In the genomic region with DNA sequence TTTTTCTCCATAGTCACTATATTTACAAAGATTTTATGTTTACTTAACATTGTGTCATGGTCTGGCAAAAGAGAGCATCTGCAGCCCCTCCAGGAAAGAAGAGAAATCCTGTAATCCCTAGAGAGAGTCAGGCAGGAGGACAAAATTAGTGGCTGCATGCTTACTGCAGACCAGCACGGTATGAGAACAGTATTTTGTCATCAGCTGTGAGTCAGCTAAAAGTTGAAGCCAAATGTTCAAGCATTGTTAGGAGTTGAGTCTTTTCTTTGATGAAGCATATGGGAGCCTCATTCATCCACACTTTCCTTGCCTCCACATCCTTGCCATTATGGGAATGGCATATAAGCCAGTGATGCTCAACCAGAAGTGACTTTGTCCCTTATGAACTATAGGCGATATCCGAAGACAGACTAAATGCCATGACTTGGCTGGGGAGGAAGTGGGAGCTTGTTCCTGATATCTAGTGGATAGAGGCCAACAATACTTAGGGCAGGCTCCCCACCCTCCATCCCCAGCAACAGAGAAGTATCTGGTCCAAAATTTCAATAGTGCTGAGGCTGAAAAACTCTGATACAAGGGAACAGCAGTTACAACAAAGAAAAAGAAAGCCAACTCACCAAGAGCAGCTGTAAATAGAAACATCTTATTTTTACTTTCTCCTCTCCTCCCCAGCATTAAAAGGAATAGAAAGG, we compare ENCODE assay signal across 1 cellular context.
TF ChIP-seq lines count a peak whose summit lies in the region.

No MANE protein-coding gene starts in this region.

TF ChIP-seq in HepG2, 621 proteins besides CTCF, POLR2A, EP300 and RAD21 (continued from another document):
- TF ChIP-seq, protein P1, sequence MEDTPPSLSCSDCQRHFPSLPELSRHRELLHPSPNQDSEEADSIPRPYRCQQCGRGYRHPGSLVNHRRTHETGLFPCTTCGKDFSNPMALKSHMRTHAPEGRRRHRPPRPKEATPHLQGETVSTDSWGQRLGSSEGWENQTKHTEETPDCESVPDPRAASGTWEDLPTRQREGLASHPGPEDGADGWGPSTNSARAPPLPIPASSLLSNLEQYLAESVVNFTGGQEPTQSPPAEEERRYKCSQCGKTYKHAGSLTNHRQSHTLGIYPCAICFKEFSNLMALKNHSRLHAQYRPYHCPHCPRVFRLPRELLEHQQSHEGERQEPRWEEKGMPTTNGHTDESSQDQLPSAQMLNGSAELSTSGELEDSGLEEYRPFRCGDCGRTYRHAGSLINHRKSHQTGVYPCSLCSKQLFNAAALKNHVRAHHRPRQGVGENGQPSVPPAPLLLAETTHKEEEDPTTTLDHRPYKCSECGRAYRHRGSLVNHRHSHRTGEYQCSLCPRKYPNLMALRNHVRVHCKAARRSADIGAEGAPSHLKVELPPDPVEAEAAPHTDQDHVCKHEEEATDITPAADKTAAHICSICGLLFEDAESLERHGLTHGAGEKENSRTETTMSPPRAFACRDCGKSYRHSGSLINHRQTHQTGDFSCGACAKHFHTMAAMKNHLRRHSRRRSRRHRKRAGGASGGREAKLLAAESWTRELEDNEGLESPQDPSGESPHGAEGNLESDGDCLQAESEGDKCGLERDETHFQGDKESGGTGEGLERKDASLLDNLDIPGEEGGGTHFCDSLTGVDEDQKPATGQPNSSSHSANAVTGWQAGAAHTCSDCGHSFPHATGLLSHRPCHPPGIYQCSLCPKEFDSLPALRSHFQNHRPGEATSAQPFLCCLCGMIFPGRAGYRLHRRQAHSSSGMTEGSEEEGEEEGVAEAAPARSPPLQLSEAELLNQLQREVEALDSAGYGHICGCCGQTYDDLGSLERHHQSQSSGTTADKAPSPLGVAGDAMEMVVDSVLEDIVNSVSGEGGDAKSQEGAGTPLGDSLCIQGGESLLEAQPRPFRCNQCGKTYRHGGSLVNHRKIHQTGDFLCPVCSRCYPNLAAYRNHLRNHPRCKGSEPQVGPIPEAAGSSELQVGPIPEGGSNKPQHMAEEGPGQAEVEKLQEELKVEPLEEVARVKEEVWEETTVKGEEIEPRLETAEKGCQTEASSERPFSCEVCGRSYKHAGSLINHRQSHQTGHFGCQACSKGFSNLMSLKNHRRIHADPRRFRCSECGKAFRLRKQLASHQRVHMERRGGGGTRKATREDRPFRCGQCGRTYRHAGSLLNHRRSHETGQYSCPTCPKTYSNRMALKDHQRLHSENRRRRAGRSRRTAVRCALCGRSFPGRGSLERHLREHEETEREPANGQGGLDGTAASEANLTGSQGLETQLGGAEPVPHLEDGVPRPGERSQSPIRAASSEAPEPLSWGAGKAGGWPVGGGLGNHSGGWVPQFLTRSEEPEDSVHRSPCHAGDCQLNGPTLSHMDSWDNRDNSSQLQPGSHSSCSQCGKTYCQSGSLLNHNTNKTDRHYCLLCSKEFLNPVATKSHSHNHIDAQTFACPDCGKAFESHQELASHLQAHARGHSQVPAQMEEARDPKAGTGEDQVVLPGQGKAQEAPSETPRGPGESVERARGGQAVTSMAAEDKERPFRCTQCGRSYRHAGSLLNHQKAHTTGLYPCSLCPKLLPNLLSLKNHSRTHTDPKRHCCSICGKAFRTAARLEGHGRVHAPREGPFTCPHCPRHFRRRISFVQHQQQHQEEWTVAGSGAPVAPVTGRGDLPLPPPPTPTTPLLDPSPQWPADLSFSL (CRISPR knock-in tag; IDR thresholded peaks at IDR 0.05), result no peak
- TF ChIP-seq HNRNPUL1 (IDR thresholded peaks at IDR 0.05; ENCODE audit: low read depth, low read length) (no peak), NR2F2 (IDR thresholded peaks at IDR 0.05; ENCODE audit: borderline replicate concordance, low read depth) (no peak), ZNF558 (CRISPR knock-in tag; IDR thresholded peaks at IDR 0.05; ENCODE audit: borderline replicate concordance) (no peak), ZNF569 (CRISPR knock-in tag; IDR thresholded peaks at IDR 0.05; ENCODE audit: borderline replicate concordance) (no peak), MIER3 (CRISPR knock-in tag; IDR thresholded peaks at IDR 0.05; ENCODE audit: borderline replicate concordance) (no peak), ZNF670 (CRISPR knock-in tag; IDR thresholded peaks at IDR 0.05; ENCODE audit: borderline replicate concordance) (no peak)
- TF ChIP-seq, protein P2, sequence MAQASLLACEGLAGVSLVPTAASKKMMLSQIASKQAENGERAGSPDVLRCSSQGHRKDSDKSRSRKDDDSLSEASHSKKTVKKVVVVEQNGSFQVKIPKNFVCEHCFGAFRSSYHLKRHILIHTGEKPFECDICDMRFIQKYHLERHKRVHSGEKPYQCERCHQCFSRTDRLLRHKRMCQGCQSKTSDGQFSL (CRISPR knock-in tag; IDR thresholded peaks at IDR 0.05), result no peak
- TF ChIP-seq, protein P3, sequence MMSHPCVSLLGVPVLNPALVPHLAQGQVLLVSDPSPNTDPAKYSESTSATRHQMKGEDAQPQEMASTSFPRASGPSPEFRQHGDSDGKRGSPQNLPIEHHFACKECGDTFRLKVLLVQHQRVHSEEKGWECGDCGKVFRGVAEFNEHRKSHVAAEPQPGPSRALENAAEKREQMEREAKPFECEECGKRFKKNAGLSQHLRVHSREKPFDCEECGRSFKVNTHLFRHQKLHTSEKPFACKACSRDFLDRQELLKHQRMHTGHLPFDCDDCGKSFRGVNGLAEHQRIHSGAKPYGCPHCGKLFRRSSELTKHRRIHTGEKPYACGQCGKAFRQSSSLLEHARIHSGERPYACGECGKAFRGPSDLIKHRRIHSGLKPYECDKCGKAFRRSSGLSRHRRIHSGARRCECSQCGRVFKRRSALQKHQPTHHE (CRISPR knock-in tag; IDR thresholded peaks at IDR 0.05; ENCODE audit: borderline replicate concordance), result no peak
- TF ChIP-seq, protein P4, sequence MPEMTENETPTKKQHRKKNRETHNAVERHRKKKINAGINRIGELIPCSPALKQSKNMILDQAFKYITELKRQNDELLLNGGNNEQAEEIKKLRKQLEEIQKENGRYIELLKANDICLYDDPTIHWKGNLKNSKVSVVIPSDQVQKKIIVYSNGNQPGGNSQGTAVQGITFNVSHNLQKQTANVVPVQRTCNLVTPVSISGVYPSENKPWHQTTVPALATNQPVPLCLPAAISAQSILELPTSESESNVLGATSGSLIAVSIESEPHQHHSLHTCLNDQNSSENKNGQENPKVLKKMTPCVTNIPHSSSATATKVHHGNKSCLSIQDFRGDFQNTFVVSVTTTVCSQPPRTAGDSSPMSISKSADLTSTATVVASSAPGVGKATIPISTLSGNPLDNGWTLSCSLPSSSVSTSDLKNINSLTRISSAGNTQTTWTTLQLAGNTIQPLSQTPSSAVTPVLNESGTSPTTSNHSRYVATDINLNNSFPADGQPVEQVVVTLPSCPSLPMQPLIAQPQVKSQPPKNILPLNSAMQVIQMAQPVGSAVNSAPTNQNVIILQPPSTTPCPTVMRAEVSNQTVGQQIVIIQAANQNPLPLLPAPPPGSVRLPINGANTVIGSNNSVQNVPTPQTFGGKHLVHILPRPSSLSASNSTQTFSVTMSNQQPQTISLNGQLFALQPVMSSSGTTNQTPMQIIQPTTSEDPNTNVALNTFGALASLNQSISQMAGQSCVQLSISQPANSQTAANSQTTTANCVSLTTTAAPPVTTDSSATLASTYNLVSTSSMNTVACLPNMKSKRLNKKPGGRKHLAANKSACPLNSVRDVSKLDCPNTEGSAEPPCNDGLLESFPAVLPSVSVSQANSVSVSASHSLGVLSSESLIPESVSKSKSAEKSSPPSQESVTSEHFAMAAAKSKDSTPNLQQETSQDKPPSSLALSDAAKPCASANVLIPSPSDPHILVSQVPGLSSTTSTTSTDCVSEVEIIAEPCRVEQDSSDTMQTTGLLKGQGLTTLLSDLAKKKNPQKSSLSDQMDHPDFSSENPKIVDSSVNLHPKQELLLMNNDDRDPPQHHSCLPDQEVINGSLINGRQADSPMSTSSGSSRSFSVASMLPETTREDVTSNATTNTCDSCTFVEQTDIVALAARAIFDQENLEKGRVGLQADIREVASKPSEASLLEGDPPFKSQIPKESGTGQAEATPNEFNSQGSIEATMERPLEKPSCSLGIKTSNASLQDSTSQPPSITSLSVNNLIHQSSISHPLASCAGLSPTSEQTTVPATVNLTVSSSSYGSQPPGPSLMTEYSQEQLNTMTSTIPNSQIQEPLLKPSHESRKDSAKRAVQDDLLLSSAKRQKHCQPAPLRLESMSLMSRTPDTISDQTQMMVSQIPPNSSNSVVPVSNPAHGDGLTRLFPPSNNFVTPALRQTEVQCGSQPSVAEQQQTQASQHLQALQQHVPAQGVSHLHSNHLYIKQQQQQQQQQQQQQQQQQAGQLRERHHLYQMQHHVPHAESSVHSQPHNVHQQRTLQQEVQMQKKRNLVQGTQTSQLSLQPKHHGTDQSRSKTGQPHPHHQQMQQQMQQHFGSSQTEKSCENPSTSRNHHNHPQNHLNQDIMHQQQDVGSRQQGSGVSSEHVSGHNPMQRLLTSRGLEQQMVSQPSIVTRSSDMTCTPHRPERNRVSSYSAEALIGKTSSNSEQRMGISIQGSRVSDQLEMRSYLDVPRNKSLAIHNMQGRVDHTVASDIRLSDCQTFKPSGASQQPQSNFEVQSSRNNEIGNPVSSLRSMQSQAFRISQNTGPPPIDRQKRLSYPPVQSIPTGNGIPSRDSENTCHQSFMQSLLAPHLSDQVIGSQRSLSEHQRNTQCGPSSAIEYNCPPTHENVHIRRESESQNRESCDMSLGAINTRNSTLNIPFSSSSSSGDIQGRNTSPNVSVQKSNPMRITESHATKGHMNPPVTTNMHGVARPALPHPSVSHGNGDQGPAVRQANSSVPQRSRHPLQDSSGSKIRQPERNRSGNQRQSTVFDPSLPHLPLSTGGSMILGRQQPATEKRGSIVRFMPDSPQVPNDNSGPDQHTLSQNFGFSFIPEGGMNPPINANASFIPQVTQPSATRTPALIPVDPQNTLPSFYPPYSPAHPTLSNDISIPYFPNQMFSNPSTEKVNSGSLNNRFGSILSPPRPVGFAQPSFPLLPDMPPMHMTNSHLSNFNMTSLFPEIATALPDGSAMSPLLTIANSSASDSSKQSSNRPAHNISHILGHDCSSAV (CRISPR knock-in tag; IDR thresholded peaks at IDR 0.05; ENCODE audit: borderline replicate concordance), result no peak
- TF ChIP-seq, protein P5, sequence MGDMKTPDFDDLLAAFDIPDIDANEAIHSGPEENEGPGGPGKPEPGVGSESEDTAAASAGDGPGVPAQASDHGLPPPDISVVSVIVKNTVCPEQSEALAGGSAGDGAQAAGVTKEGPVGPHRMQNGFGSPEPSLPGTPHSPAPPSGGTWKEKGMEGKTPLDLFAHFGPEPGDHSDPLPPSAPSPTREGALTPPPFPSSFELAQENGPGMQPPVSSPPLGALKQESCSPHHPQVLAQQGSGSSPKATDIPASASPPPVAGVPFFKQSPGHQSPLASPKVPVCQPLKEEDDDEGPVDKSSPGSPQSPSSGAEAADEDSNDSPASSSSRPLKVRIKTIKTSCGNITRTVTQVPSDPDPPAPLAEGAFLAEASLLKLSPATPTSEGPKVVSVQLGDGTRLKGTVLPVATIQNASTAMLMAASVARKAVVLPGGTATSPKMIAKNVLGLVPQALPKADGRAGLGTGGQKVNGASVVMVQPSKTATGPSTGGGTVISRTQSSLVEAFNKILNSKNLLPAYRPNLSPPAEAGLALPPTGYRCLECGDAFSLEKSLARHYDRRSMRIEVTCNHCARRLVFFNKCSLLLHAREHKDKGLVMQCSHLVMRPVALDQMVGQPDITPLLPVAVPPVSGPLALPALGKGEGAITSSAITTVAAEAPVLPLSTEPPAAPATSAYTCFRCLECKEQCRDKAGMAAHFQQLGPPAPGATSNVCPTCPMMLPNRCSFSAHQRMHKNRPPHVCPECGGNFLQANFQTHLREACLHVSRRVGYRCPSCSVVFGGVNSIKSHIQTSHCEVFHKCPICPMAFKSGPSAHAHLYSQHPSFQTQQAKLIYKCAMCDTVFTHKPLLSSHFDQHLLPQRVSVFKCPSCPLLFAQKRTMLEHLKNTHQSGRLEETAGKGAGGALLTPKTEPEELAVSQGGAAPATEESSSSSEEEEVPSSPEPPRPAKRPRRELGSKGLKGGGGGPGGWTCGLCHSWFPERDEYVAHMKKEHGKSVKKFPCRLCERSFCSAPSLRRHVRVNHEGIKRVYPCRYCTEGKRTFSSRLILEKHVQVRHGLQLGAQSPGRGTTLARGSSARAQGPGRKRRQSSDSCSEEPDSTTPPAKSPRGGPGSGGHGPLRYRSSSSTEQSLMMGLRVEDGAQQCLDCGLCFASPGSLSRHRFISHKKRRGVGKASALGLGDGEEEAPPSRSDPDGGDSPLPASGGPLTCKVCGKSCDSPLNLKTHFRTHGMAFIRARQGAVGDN (CRISPR knock-in tag; IDR thresholded peaks at IDR 0.05), result no peak
TF ChIP-seq in HepG2: peak in this region for 0.
